ENCODE assay signal across 11 cellular contexts in genomic region chr11:60563553-60564235, GRCh38. TPM values are rescaled to one million over a fixed set of nuclear protein-coding genes. Genes with fewer than 3 reads are reported as not detected.
A peak's percentile ranks its signal among the peaks of the same experiment; 100 is the strongest.
DNase-seq lines count a peak whose midpoint lies in the region; ATAC-seq and TF ChIP-seq lines count a peak whose summit lies in the region.
"Had no signal": no experiment of that assay in that cellular context is flagged by ENCODE, and none has a peak within 500 bp of the region (broad histone marks: within the 10 kb centered on the region; RNA-seq: fewer than 3 reads in every experiment).

No MANE protein-coding gene starts in this region.

- POLR2A ChIA-PET in activated CD8-positive, alpha-beta T cell treated with anti-CD3 and anti-CD28 coated beads for 36 hours (lab: Charles Lee): no interaction called here

- intact Hi-C loops in activated CD8-positive, alpha-beta T cell treated with anti-CD3 and anti-CD28 coated beads for 36 hours (cut with micrococcal nuclease): no loop called here

- H3K27me3 Mint-ChIP-seq in stimulated activated naive CD8-positive, alpha-beta T cell treated with anti-CD3 and anti-CD28 coated beads, Interleukin-15, amount 100 ng/mL, for 72 hours: peaks cover 6% of the 10 kb centered on the region
- peaks cover 6% of the 10 kb centered on the region for H3K27me3 Mint-ChIP-seq in activated CD8-positive, alpha-beta T cell treated with anti-CD3 and anti-CD28 coated beads for 36 hours

- H3K4me3 Mint-ChIP-seq in stimulated activated naive CD8-positive, alpha-beta T cell treated with anti-CD3 and anti-CD28 coated beads, Interleukin-15, amount 100 ng/mL, for 72 hours: no peak overlapping the region
- no peak overlapping the region for H3K4me3 Mint-ChIP-seq in activated CD8-positive, alpha-beta T cell treated with anti-CD3 and anti-CD28 coated beads for 36 hours
- H3K4me3 Mint-ChIP-seq: neural crest cell, T-helper 17 cell had no signal

- ATAC-seq in stimulated activated naive CD8-positive, alpha-beta T cell treated with anti-CD3 and anti-CD28 coated beads, Interleukin-15, amount 100 ng/mL, for 72 hours: peak; percentile 84
- ATAC-seq in stimulated activated naive CD8-positive, alpha-beta T cell treated with anti-CD3 and anti-CD28 coated beads, Interleukin-15, Interleukin-2, amounts not matched to agents 100 U/mL and 50 U/mL, for 24 hours: no peak
- ATAC-seq in activated CD8-positive, alpha-beta T cell treated with anti-CD3 and anti-CD28 coated beads for 36 hours: peak; percentile 34
- no peak for ATAC-seq in HG02970 (IDR thresholded peaks at IDR 0.05; ENCODE audit: low FRiP score, unreplicated experiment)
- ATAC-seq: T-helper 17 cell had no signal

- peak in 1 of 2 donors; percentile 45 for DNase-seq in stimulated activated naive CD8-positive, alpha-beta T cell treated with anti-CD3 and anti-CD28 coated beads, Interleukin-15, amount 100 ng/mL, for 72 hours
- no peak for DNase-seq in stimulated activated naive CD8-positive, alpha-beta T cell treated with anti-CD3 and anti-CD28 coated beads, Interleukin-15, Interleukin-2, amounts not matched to agents 100 U/mL and 50 U/mL, for 24 hours
- DNase-seq in NCI-H1105 treated with DMSO at 0.1 percent for 48 hours (lab: John Stamatoyannopoulos, UW) (peak; percentile 74), NCI-H1092 treated with DMSO at 0.1 percent for 48 hours (lab: John Stamatoyannopoulos, UW) (no peak), ecto neural progenitor cell (ENCODE audit: low spot score) (no peak), germinal center (ENCODE audit: low spot score) (no peak)
- DNase-seq in activated CD8-positive, alpha-beta T cell treated with anti-CD3 and anti-CD28 coated beads for 36 hours: peak; percentile 26
- DNase-seq: T-helper 17 cell had no signal

- H3K4me1 Mint-ChIP-seq in stimulated activated naive CD8-positive, alpha-beta T cell treated with anti-CD3 and anti-CD28 coated beads, Interleukin-15, amount 100 ng/mL, for 72 hours: no peaks in the 10 kb centered on the region
- H3K4me1 Mint-ChIP-seq in activated CD8-positive, alpha-beta T cell treated with anti-CD3 and anti-CD28 coated beads for 36 hours (ENCODE audit: low read depth): no peaks in the 10 kb centered on the region
- H3K4me1 Mint-ChIP-seq: T-helper 17 cell had no signal

- H3K9me3 Mint-ChIP-seq in stimulated activated naive CD8-positive, alpha-beta T cell treated with anti-CD3 and anti-CD28 coated beads, Interleukin-15, amount 100 ng/mL, for 72 hours: peaks cover 11 to 33% of the 10 kb centered on the region in 2 donors
- H3K9me3 Mint-ChIP-seq in activated CD8-positive, alpha-beta T cell treated with anti-CD3 and anti-CD28 coated beads for 36 hours: peaks cover 12% of the 10 kb centered on the region

- H3K36me3 Mint-ChIP-seq in activated CD8-positive, alpha-beta T cell treated with anti-CD3 and anti-CD28 coated beads for 36 hours (ENCODE audit: low read depth): no peaks in the 10 kb centered on the region

- CTCF ChIA-PET in activated CD8-positive, alpha-beta T cell treated with anti-CD3 and anti-CD28 coated beads for 36 hours (lab: Charles Lee): no interaction called here

- no peak for TF ChIP-seq CTCF in activated CD8-positive, alpha-beta T cell treated with anti-CD3 and anti-CD28 coated beads for 36 hours (IDR thresholded peaks at IDR 0.05)

- H3K27ac Mint-ChIP-seq in stimulated activated naive CD8-positive, alpha-beta T cell treated with anti-CD3 and anti-CD28 coated beads, Interleukin-15, amount 100 ng/mL, for 72 hours: peak overlapping the region; percentile 2 to 86
- peak overlapping the region; percentile 26 for H3K27ac Mint-ChIP-seq in activated CD8-positive, alpha-beta T cell treated with anti-CD3 and anti-CD28 coated beads for 36 hours
- H3K27ac Mint-ChIP-seq: T-helper 17 cell had no signal

RNA-seq across cellular contexts. Expression of gene MS4A13, which starts 48.5 kb away (rescaled TPM):
- total RNA-seq in activated CD8-positive, alpha-beta T cell treated with anti-CD3 and anti-CD28 coated beads for 36 hours: not detected
- total RNA-seq: fibroblast of lung, neural crest cell, T-helper 17 cell had no signal

Comparison
In these comparisons a context has a peak if more than half of its experiments do, and no peak if none do; other contexts are left out.
1. ATAC-seq: peak in stimulated activated naive CD8-positive, alpha-beta T cell treated with anti-CD3 and anti-CD28 coated beads, Interleukin-15, amount 100 ng/mL, for 72 hours (single experiment) and activated CD8-positive, alpha-beta T cell treated with anti-CD3 and anti-CD28 coated beads for 36 hours (single experiment); none in stimulated activated naive CD8-positive, alpha-beta T cell treated with anti-CD3 and anti-CD28 coated beads, Interleukin-15, Interleukin-2, amounts not matched to agents 100 U/mL and 50 U/mL, for 24 hours (single experiment) and HG02970 (single experiment).
2. DNase-seq: peak in NCI-H1105 treated with DMSO at 0.1 percent for 48 hours (single experiment) and activated CD8-positive, alpha-beta T cell treated with anti-CD3 and anti-CD28 coated beads for 36 hours (single experiment); none in stimulated activated naive CD8-positive, alpha-beta T cell treated with anti-CD3 and anti-CD28 coated beads, Interleukin-15, Interleukin-2, amounts not matched to agents 100 U/mL and 50 U/mL, for 24 hours (single experiment), NCI-H1092 treated with DMSO at 0.1 percent for 48 hours (single experiment), ecto neural progenitor cell (single experiment) and germinal center (single experiment).